Comparison of ENCODE assay signal across 12 cellular contexts in genomic region chr5:78638973-78639669, GRCh38. TPM values are rescaled to one million over a fixed set of nuclear protein-coding genes. Genes with fewer than 3 reads are reported as not detected.
DNase-seq lines count a peak whose midpoint lies in the region; ATAC-seq, FAIRE-seq and TF ChIP-seq lines count a peak whose summit lies in the region.
"Had no signal": no experiment of that assay in that cellular context is flagged by ENCODE, and none has a peak within 500 bp of the region (broad histone marks: within the 10 kb centered on the region; RNA-seq: fewer than 3 reads in every experiment).

No MANE protein-coding gene starts in this region.

- H3K27ac ChIP-seq in endothelial cell of umbilical vein (ENCODE audit: insufficient read depth, low read depth, low read length) (peak overlapping the region; percentile 90), trophoblast cell (ENCODE audit: low read depth, low read length) (peak overlapping the region; percentile 75)
- H3K27ac ChIP-seq: HL-60 had no signal

- H3K27me3 ChIP-seq in endothelial cell of umbilical vein (ENCODE audit: control insufficient read depth in 2 of 2, insufficient read depth in 2 of 2, low read length in 2 of 2) (no peaks in the 10 kb centered on the region), trophoblast cell (ENCODE audit: insufficient read depth, low read length) (no peaks in the 10 kb centered on the region)

- ATAC-seq in HG03469 (IDR thresholded peaks at IDR 0.05; ENCODE audit: unreplicated experiment) (no peak), GM19328 (IDR thresholded peaks at IDR 0.05; ENCODE audit: unreplicated experiment) (no peak)
- ATAC-seq: natural killer cell treated with Interleukin-12 subunit alpha and Interleukin-12 subunit beta and Interleukin-15 and Interleukin-18, amount 100 ng/mL, for 72 hours had no signal

- no peak for TF ChIP-seq CTCF in endothelial cell of umbilical vein (IDR thresholded peaks at IDR 0.05; ENCODE audit: extremely low read depth in 1 of 2, insufficient read depth in 1 of 2, low read depth in 1 of 2, low read length in 2 of 2)

- H2AK5ac ChIP-seq in trophoblast cell (ENCODE audit: low read length): peak overlapping the region; percentile 11

- peak overlapping the region; percentile 51 for H2BK5ac ChIP-seq in trophoblast cell (ENCODE audit: low read depth, low read length, poor library complexity)

- H3K79me2 ChIP-seq in endothelial cell of umbilical vein (ENCODE audit: control insufficient read depth, insufficient read depth, low read length): peaks cover 58% of the 10 kb centered on the region
- H3K79me2 ChIP-seq in trophoblast cell (ENCODE audit: control insufficient read depth, insufficient read depth, low read length, poor library complexity): peaks cover 22% of the 10 kb centered on the region

- H3K18ac ChIP-seq in trophoblast cell (ENCODE audit: low read length): no peak overlapping the region

- no peak overlapping the region for H4K12ac ChIP-seq in trophoblast cell (ENCODE audit: low read depth, low read length)

- no peaks in the 10 kb centered on the region for H3K9me1 ChIP-seq in endothelial cell of umbilical vein (replicated peaks; ENCODE audit: control insufficient read depth, extremely low read depth, insufficient read depth, low read length)

- H3K4me3 ChIP-seq in endothelial cell of umbilical vein (replicated peaks in 1 of 3; ENCODE audit: insufficient read depth in 1 of 3, low read depth in 1 of 3, low read length in 3 of 3): no peak overlapping the region
- H3K4me3 ChIP-seq in trophoblast cell (ENCODE audit: low read depth, low read length): no peak overlapping the region

- H3K36me3 ChIP-seq in endothelial cell of umbilical vein (ENCODE audit: control insufficient read depth in 2 of 2, extremely low read depth in 1 of 2, insufficient read depth in 2 of 2, low read length in 2 of 2): peaks cover 1 to 5% of the 10 kb centered on the region in 2 experiments
- H3K36me3 ChIP-seq in trophoblast cell (ENCODE audit: control insufficient read depth in 1 of 2, insufficient read depth in 2 of 2, low read length in 2 of 2): peaks cover 0 to 5% of the 10 kb centered on the region in 2 experiments

- H3K9ac ChIP-seq in endothelial cell of umbilical vein (replicated peaks; ENCODE audit: extremely low read depth, insufficient read depth, low read length): peak overlapping the region; percentile 56
- H3K9ac ChIP-seq in trophoblast cell (ENCODE audit: low read length): no peak overlapping the region

- peak overlapping the region; percentile 60 for H4K91ac ChIP-seq in trophoblast cell (ENCODE audit: low read depth, low read length)

- FAIRE-seq in endothelial cell of umbilical vein (lab: Jason Lieb, UNC): no peak

- H2AFZ ChIP-seq in endothelial cell of umbilical vein (ENCODE audit: low read depth, low read length) (no peak overlapping the region), trophoblast cell (ENCODE audit: insufficient read depth, low read length, poor library complexity) (no peak overlapping the region)

- peak overlapping the region; percentile 19 for H2BK120ac ChIP-seq in trophoblast cell (ENCODE audit: insufficient read depth, low read length, poor library complexity)

- POLR2A ChIA-PET in endothelial cell of umbilical vein (lab: Charles Lee): interaction anchor here (1.4 kb wide), 1 partner anchor 10 kb away, joined by 4 read pairs; the partner anchor contains the start of gene LHFPL2

- dilution Hi-C loops in endothelial cell of umbilical vein (cut with MboI; ENCODE audit: extremely low pct_ligation_motif_present, low sequenced_read_pairs): no loop called here

- BruUV-seq in endothelial cell of umbilical vein (replicated peaks; lab: Mats Ljungman, UMichigan): TSS peak; percentile 52

- no peak overlapping the region for H3K4ac ChIP-seq in trophoblast cell (ENCODE audit: low read depth, low read length)

- H3K4me1 ChIP-seq in endothelial cell of umbilical vein (ENCODE audit: control insufficient read depth, extremely low read depth, insufficient read depth, low read length): peaks cover 40% of the 10 kb centered on the region
- peaks cover 35 to 38% of the 10 kb centered on the region in 2 experiments for H3K4me1 ChIP-seq in trophoblast cell (ENCODE audit: control insufficient read depth in 1 of 2, insufficient read depth in 2 of 2, low read length in 2 of 2)

- no peak for TF ChIP-seq POLR2A in endothelial cell of umbilical vein (IDR thresholded peaks at IDR 0.05; ENCODE audit: low read depth, low read length)

- H4K20me1 ChIP-seq in endothelial cell of umbilical vein (replicated peaks; ENCODE audit: control insufficient read depth, extremely low read depth, insufficient read depth, low read length): no peaks in the 10 kb centered on the region

- WGBS in trophoblast cell (ENCODE audit: extremely low coverage, insufficient coverage, insufficient read length): no CpG with 5 or more reads among the region's 4 CpGs

- H3K23ac ChIP-seq in trophoblast cell (ENCODE audit: low read length): no peak overlapping the region

- H2BK12ac ChIP-seq in trophoblast cell (ENCODE audit: low read length): peak overlapping the region; percentile 55

- intact Hi-C loops in endothelial cell of umbilical vein (cut with micrococcal nuclease): loop anchor here (1.0 kb wide), 5 partner anchors 8 to 134 kb away; no protein-coding TSS in a partner anchor

- peaks cover 19% of the 10 kb centered on the region for H3K79me1 ChIP-seq in trophoblast cell (ENCODE audit: low read length)

- H4K8ac ChIP-seq in trophoblast cell (ENCODE audit: low read depth, low read length): no peak overlapping the region

- CTCF ChIA-PET in endothelial cell of umbilical vein (lab: Charles Lee): interaction anchor here (0.7 to 2.9 kb wide), 8 partner anchors 8 to 260 kb away, joined by 3 to 10 read pairs (median 4); no protein-coding TSS in a partner anchor

- DNase-seq in COR-L47 (lab: John Stamatoyannopoulos, UW) (peak; percentile 34), NCI-H69 (lab: John Stamatoyannopoulos, UW) (peak; percentile 80), endothelial cell of umbilical vein (ENCODE audit: low read depth, low spot score) (peak; percentile 42), trophoblast cell (no peak), NCI-H524 (lab: John Stamatoyannopoulos, UW) (no peak), cortex of kidney (lab: John Stamatoyannopoulos, UW) (no peak)
- DNase-seq: activated CD4-positive, alpha-beta T cell treated with anti-CD3 and anti-CD28 coated beads, Interleukin-2, amount 10 ng/mL, durations not matched to agents 24 days and 14 days; GF-D8 had no signal

- peak overlapping the region; percentile 1 for H3K14ac ChIP-seq in trophoblast cell (ENCODE audit: low read length)

- H3K4me2 ChIP-seq in endothelial cell of umbilical vein (ENCODE audit: insufficient read depth, low read length) (peak overlapping the region; percentile 82), trophoblast cell (ENCODE audit: low read length) (no peak overlapping the region)

- H3K9me3 ChIP-seq in endothelial cell of umbilical vein (replicated peaks; ENCODE audit: control insufficient read depth, insufficient read depth, low read length): no peaks in the 10 kb centered on the region
- no peaks in the 10 kb centered on the region for H3K9me3 ChIP-seq in trophoblast cell (ENCODE audit: insufficient read depth, low read depth, low read length)

TF ChIP-seq in endothelial cell of umbilical vein, 7 proteins besides CTCF, POLR2A, EP300 and RAD21:
- TF ChIP-seq FOS (IDR thresholded peaks at IDR 0.05; ENCODE audit: borderline replicate concordance, insufficient read depth, low read length) (no peak), JUN (IDR thresholded peaks at IDR 0.05; ENCODE audit: borderline replicate concordance, insufficient read depth, insufficient read length, low read depth) (no peak), POLR2AphosphoS5 (IDR thresholded peaks at IDR 0.05; ENCODE audit: insufficient read depth, low read depth, low read length) (no peak), MYC (IDR thresholded peaks at IDR 0.05; ENCODE audit: low read depth, low read length) (no peak), GATA2 (IDR thresholded peaks at IDR 0.05; ENCODE audit: insufficient read depth, insufficient read length, low read depth, low read length) (no peak), EZH2 (IDR thresholded peaks at IDR 0.05; ENCODE audit: borderline replicate concordance, low read depth, low read length, severe bottlenecking) (no peak), MAX (IDR thresholded peaks at IDR 0.05; ENCODE audit: insufficient read depth, insufficient read length) (no peak)

RNA-seq across cellular contexts. Expression of gene LHFPL2, which starts 9.5 kb away (rescaled TPM):
- 26.8 and 36.3 TPM in 2 replicates for total RNA-seq in endothelial cell of umbilical vein
- 9.3 and 9.6 TPM in 2 replicates for polyA plus RNA-seq in endothelial cell of umbilical vein
- polyA plus RNA-seq in endothelial cell of umbilical vein (2011; cell fraction: cytosol; rRNA removed): 8.1 and 9.5 TPM in 2 replicates
- polyA plus RNA-seq in endothelial cell of umbilical vein (2011; cell fraction: nucleus; rRNA removed): 19.9 and 20.5 TPM in 2 replicates
- 34.9 and 35.2 TPM in 2 replicates for polyA plus RNA-seq in endothelial cell of umbilical vein (2012)
- 29.7 and 34.7 TPM in 2 replicates for polyA minus RNA-seq in endothelial cell of umbilical vein
- 2.4 TPM for polyA minus RNA-seq in endothelial cell of umbilical vein (2011; cell fraction: cytosol; rRNA and poly(A)+ RNA removed)
- 46.8 and 57.6 TPM in 2 replicates for polyA minus RNA-seq in endothelial cell of umbilical vein (2011; cell fraction: nucleus; rRNA and poly(A)+ RNA removed)
- 27.9 and 29.1 TPM in 2 replicates for polyA plus RNA-seq in trophoblast cell (2013)

Comparison
In these comparisons a context has a peak if more than half of its experiments do, and no peak if none do; other contexts are left out.
1. DNase-seq: peak in COR-L47 (single experiment), NCI-H69 (single experiment) and endothelial cell of umbilical vein (single experiment); none in trophoblast cell (0 of 2), NCI-H524 (0 of 2) and cortex of kidney (single experiment).